ENCODE assay signal across 8 cellular contexts in the genomic region with DNA sequence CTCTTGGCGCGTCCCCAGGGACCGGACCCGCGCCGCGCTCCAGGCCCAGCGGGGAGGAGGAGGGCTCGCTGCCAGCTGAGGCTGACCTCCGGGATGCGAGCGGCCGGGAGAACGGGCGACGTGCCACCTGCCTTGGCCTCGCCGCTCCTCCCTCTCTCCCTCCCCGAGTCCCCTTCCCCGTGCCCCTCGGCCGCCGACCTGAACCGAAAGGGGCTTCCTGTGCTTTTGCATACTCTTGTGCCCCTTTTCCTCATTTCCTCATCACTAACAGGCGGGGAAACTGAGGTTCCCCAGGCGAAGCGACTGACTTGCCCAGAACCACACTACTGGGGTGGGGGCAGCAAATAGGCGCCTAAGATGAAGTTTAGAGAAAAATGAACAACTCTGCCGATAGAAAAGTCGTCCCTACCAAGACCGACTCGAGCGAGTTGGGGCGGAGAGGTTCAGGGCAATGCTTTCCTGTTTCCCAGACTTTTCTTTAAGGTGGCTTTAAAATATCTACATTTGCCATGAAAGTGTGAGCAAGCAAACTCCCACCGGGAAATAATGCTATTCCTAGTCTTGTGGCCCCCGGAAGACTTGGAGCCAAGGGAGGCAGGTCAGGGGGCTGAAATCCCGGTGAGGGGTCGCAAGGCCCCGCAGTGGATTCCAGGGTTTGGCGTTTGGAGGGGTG. TPM values are rescaled to one million over a fixed set of nuclear protein-coding genes. Genes with fewer than 3 reads are reported as not detected.
DNase-seq lines count a peak whose midpoint lies in the region; ATAC-seq and TF ChIP-seq lines count a peak whose summit lies in the region.

No MANE protein-coding gene starts in this region.

- H3K4me1 Mint-ChIP-seq in natural killer cell, result peaks cover 58 to 87% of the 10 kb centered on the region in 2 donors

- peak overlapping the region; percentile 87 for H3K9ac ChIP-seq in endocrine pancreas (ENCODE audit: control insufficient read depth, insufficient read depth, low read length)

- DNase-seq in A673 (ENCODE audit: low spot score), result no peak
- DNase-seq in natural killer cell, result no peak
- DNase-seq in HPDE6-E6E7 (ENCODE audit: extremely low spot score), result no peak
- DNase-seq in sciatic nerve (ENCODE audit: low spot score), result no peak
- DNase-seq in midbrain (lab: John Stamatoyannopoulos, UW), result no peak

- intact Hi-C loops in A673 (cut with micrococcal nuclease; ENCODE audit: unreplicated experiment), result loop anchor here (1.0 to 5.0 kb wide), 2 partner anchors 54 to 161 kb away; no protein-coding TSS in a partner anchor
- intact Hi-C loops in natural killer cell (cut with micrococcal nuclease), result loop anchor here (1.0 to 2.0 kb wide), 6 partner anchors 36 to 285 kb away; a partner anchor contains a TSS
- intact Hi-C loops in sciatic nerve (cut with DNase I), result loop anchor here (5.0 kb wide), 1 partner anchor 54 kb away; no protein-coding TSS in a partner anchor

- CTCF ChIA-PET in A673 (lab: Charles Lee), result interaction anchor here (0.7 to 1.8 kb wide), 6 partner anchors 31 to 161 kb away, joined by 3 to 8 read pairs (median 4); no protein-coding TSS in a partner anchor

- peaks cover 35% of the 10 kb centered on the region for H3K4me1 ChIP-seq in A673 (ENCODE audit: insufficient read depth, low read length, poor library complexity, severe bottlenecking)
- H3K4me1 ChIP-seq in endocrine pancreas (ENCODE audit: control insufficient read depth, insufficient read depth, low read length), result no peaks in the 10 kb centered on the region

- H3K27me3 ChIP-seq in A673 (replicated peaks; ENCODE audit: insufficient read depth, low read depth, low read length, poor library complexity), result no peaks in the 10 kb centered on the region
- H3K27me3 ChIP-seq in endocrine pancreas (ENCODE audit: control insufficient read depth, insufficient read depth, low read length), result no peaks in the 10 kb centered on the region

- H3K27ac ChIP-seq in A673 (ENCODE audit: low read depth, low read length, poor library complexity, severe bottlenecking), result peak overlapping the region; percentile 99

- TF ChIP-seq CTCF in A673 (conservative IDR thresholded peaks at IDR 0.05; ENCODE audit: low read depth, low read length) (no peak), natural killer cell (IDR thresholded peaks at IDR 0.05) (no peak)

- peak overlapping the region; percentile 96 for H3K4me3 Mint-ChIP-seq in natural killer cell

- H3K36me3 ChIP-seq in A673 (ENCODE audit: insufficient read depth, low read length, poor library complexity, severe bottlenecking), result peaks cover 16% of the 10 kb centered on the region
- peaks cover 28% of the 10 kb centered on the region for H3K36me3 ChIP-seq in endocrine pancreas (ENCODE audit: control insufficient read depth, insufficient read depth, low read length)

- ATAC-seq in GM19351 (IDR thresholded peaks at IDR 0.05; ENCODE audit: unreplicated experiment), result peak; percentile 6
- ATAC-seq in SK-N-SH treated with all-trans-retinoic acid at 6 μM for 48 hours, result peak; percentile 1; the same call in 2 of the 3 replicates
- ATAC-seq in natural killer cell, result no peak
- ATAC-seq in sciatic nerve, result no peak

- POLR2A ChIA-PET in A673 (lab: Charles Lee; ENCODE audit: low non-redundant PET), result interaction anchor here (0.6 to 0.9 kb wide), 2 partner anchors 12 to 42 kb away, joined by 3 read pairs; no protein-coding TSS in a partner anchor

- peak overlapping the region; percentile 98 to 99 for H3K27ac Mint-ChIP-seq in natural killer cell

- H3K4me3 ChIP-seq in A673 (ENCODE audit: low read depth, low read length, poor library complexity, severe bottlenecking) (peak overlapping the region; percentile 91), endocrine pancreas (ENCODE audit: control insufficient read depth, insufficient read depth, low read length) (peak overlapping the region; percentile 28)

- BruUV-seq in A673 (replicated peaks; lab: Mats Ljungman, UMichigan), result TSS peak; percentile 88

- H3K36me3 Mint-ChIP-seq in natural killer cell, result peaks cover 12% of the 10 kb centered on the region

- H3K27me3 Mint-ChIP-seq in natural killer cell (ENCODE audit: low read depth in 2 of 2), result no peaks in the 10 kb centered on the region

- H3K9me3 Mint-ChIP-seq in natural killer cell, result no peaks in the 10 kb centered on the region

- no peaks in the 10 kb centered on the region for H3K9me3 ChIP-seq in A673 (ENCODE audit: low read depth, low read length, poor library complexity, severe bottlenecking)
- no peaks in the 10 kb centered on the region for H3K9me3 ChIP-seq in endocrine pancreas (ENCODE audit: control insufficient read depth, low read length)

TF ChIP-seq in SK-N-SH treated with all-trans-retinoic acid at 6 μM for 48 hours, 23 proteins besides CTCF, POLR2A, EP300 and RAD21:
- TF ChIP-seq ZNF8 (CRISPR knock-in tag; IDR thresholded peaks at IDR 0.05) (no peak), RARB (CRISPR knock-in tag; IDR thresholded peaks at IDR 0.05) (no peak), ZNF565 (CRISPR knock-in tag; conservative IDR thresholded peaks at IDR 0.05; ENCODE audit: low read depth) (no peak), OSR1 (CRISPR knock-in tag; IDR thresholded peaks at IDR 0.05) (no peak), CSDC2 (CRISPR knock-in tag; IDR thresholded peaks at IDR 0.05) (0 out of 2 replicates have a peak, but pooled peaks have one; percentile 35)
- TF ChIP-seq, protein P1, sequence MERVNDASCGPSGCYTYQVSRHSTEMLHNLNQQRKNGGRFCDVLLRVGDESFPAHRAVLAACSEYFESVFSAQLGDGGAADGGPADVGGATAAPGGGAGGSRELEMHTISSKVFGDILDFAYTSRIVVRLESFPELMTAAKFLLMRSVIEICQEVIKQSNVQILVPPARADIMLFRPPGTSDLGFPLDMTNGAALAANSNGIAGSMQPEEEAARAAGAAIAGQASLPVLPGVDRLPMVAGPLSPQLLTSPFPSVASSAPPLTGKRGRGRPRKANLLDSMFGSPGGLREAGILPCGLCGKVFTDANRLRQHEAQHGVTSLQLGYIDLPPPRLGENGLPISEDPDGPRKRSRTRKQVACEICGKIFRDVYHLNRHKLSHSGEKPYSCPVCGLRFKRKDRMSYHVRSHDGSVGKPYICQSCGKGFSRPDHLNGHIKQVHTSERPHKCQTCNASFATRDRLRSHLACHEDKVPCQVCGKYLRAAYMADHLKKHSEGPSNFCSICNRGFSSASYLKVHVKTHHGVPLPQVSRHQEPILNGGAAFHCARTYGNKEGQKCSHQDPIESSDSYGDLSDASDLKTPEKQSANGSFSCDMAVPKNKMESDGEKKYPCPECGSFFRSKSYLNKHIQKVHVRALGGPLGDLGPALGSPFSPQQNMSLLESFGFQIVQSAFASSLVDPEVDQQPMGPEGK (CRISPR knock-in tag; IDR thresholded peaks at IDR 0.05; ENCODE audit: borderline replicate concordance), result 0 out of 2 replicates have a peak, but pooled peaks have one; percentile 9

RNA-seq across cellular contexts. Expression of a gene that starts 0.6 kb away (rescaled TPM):
- 11.3 and 13.1 TPM in 2 replicates for total RNA-seq in A673 (2021)
- 1,000 to 10,000 TPM; 1,579 to 2,725 (median 2,168) TPM for total RNA-seq in natural killer cell
- total RNA-seq in sciatic nerve, result 296 TPM

Comparison
In these comparisons a context has a peak if more than half of its experiments do, and no peak if none do; other contexts are left out.
1. ATAC-seq: peak in GM19351 (single experiment) and SK-N-SH treated with all-trans-retinoic acid at 6 μM for 48 hours (single experiment); none in natural killer cell (0 of 3) and sciatic nerve (single experiment).
2. RNA of a gene that starts 0.6 kb away (total RNA-seq): 1,579 to 2,725 TPM in natural killer cell and 296 TPM in sciatic nerve (single experiment); 11.3 to 13.1 TPM in A673; every median in the first group is over 10 times any median in the second.